Comparison of ENCODE assay signal across 19 cellular contexts in the genomic region with DNA sequence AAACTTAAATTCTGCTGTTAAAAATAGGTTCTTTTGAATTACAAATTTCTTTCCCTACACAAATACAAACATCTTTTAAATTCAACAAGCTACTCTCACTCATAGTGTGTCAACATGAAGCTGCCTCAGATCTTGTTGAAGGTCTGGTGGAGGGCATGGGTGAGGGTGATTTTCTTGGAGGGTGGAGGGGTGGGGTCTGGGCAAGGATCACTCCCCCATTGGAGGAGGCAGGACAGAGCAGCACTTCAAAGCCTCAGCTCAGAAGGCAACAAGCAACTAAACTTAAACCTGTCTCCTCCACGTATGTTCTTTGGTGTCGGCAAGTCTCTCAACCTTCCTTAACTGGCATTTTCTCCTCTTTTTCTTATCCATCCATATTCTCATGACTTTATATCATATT.
A peak's percentile ranks its signal among the peaks of the same experiment; 100 is the strongest.
DNase-seq lines count a peak whose midpoint lies in the region; ATAC-seq and TF ChIP-seq lines count a peak whose summit lies in the region.
"Had no signal": no experiment of that assay in that cellular context is flagged by ENCODE, and none has a peak within 500 bp of the region (broad histone marks: within the 10 kb centered on the region; RNA-seq: fewer than 3 reads in every experiment).

No MANE protein-coding gene starts in this region.

- H3F3A ChIP-seq in MM.1S (ENCODE audit: insufficient read depth, low read length), result no peaks in the 10 kb centered on the region

- H3K27me3 ChIP-seq in cardiac muscle cell, result no peaks in the 10 kb centered on the region
- no peaks in the 10 kb centered on the region for H3K27me3 ChIP-seq in MM.1S (replicated peaks; ENCODE audit: insufficient read depth, low read length)
- H3K27me3 ChIP-seq: BE2C had no signal

- peaks cover 13% of the 10 kb centered on the region for H3K4me1 ChIP-seq in cardiac muscle cell (ENCODE audit: low read depth)
- H3K4me1 ChIP-seq in MM.1S (ENCODE audit: low read length), result no peaks in the 10 kb centered on the region
- H3K4me1 ChIP-seq: BE2C had no signal

- no peak overlapping the region for H2AFZ ChIP-seq in MM.1S (ENCODE audit: low read length)

- TF ChIP-seq CTCF in cardiac muscle cell (IDR thresholded peaks at IDR 0.05; ENCODE audit: low read depth, low read length) (no peak), WTC11 (IDR thresholded peaks at IDR 0.05) (no peak), nephron progenitor cell (IDR thresholded peaks at IDR 0.05) (no peak), MM.1S (IDR thresholded peaks at IDR 0.05; ENCODE audit: low read length) (no peak)

- no peaks in the 10 kb centered on the region for H4K20me1 ChIP-seq in MM.1S (ENCODE audit: insufficient read depth, low read length)
- H4K20me1 ChIP-seq: BLaER1 treated with 17β-estradiol and CSF1 and Interleukin-3, amounts not matched to agents 10 nM and 100 nM had no signal

- no peaks in the 10 kb centered on the region for H3K9me3 ChIP-seq in cardiac muscle cell (ENCODE audit: low read depth)
- H3K9me3 ChIP-seq in MM.1S (replicated peaks; ENCODE audit: insufficient read depth, low read length), result no peaks in the 10 kb centered on the region
- H3K9me3 ChIP-seq: BE2C; BLaER1 treated with 17β-estradiol and CSF1 and Interleukin-3, amounts not matched to agents 10 nM and 100 nM had no signal

- peak in 1 of 2 donors; percentile 48 for DNase-seq in cardiac muscle cell (ENCODE audit: low read depth in 1 of 2, low spot score in 1 of 2)
- DNase-seq in cardiac septum (ENCODE audit: low spot score), result no peak
- DNase-seq in WTC11 (ENCODE audit: low spot score), result no peak
- no peak for DNase-seq in nephron progenitor cell
- no peak for DNase-seq in pons (ENCODE audit: low spot score)
- no peak for DNase-seq in MM.1S
- no peak for DNase-seq in C1 segment of cervical spinal cord (lab: John Stamatoyannopoulos, UW)
- DNase-seq: ACHN; AML-193; BE2C; Calu3; CD4-positive, alpha-beta memory T cell; COR-L47; DMS53; DMS79 treated with DMSO at 0.1 percent for 48 hours; GOT3 had no signal

- no peak overlapping the region for H3K4me3 ChIP-seq in cardiac muscle cell
- H3K4me3 ChIP-seq in MM.1S (ENCODE audit: low read length), result no peak overlapping the region
- H3K4me3 ChIP-seq: BLaER1 treated with 17β-estradiol and CSF1 and Interleukin-3, amounts not matched to agents 10 nM and 100 nM had no signal

- POLR2A ChIA-PET in WTC11 (lab: Charles Lee), result no interaction called here

- intact Hi-C loops in cardiac septum (cut with DNase I), result no loop called here

- CTCF ChIA-PET in WTC11 (lab: Charles Lee), result no interaction called here

- H3K4me2 ChIP-seq in MM.1S (ENCODE audit: low read depth, low read length), result no peak overlapping the region

- ATAC-seq in WTC11, result peak; percentile 74
- ATAC-seq: HCT116 had no signal

- H3K9me3 Mint-ChIP-seq in WTC11, result peaks cover 13% of the 10 kb centered on the region
- peaks cover 11% of the 10 kb centered on the region for H3K9me3 Mint-ChIP-seq in nephron progenitor cell

- H3K4me1 Mint-ChIP-seq in WTC11, result peaks cover 43% of the 10 kb centered on the region
- H3K4me1 Mint-ChIP-seq in nephron progenitor cell, result peaks cover 44% of the 10 kb centered on the region
- H3K4me1 Mint-ChIP-seq: CD4-positive, alpha-beta memory T cell had no signal

- H3K9me2 ChIP-seq in MM.1S (replicated peaks; ENCODE audit: insufficient read depth, low read length), result no peaks in the 10 kb centered on the region

- peak overlapping the region; percentile 75 for H3K27ac ChIP-seq in cardiac muscle cell
- H3K27ac ChIP-seq in MM.1S (ENCODE audit: low read length), result no peak overlapping the region
- H3K27ac ChIP-seq: 22Rv1; BLaER1 treated with 17β-estradiol and CSF1 and Interleukin-3, amounts not matched to agents 10 nM and 100 nM had no signal

- H3K36me3 Mint-ChIP-seq in WTC11, result peaks cover 2% of the 10 kb centered on the region; the same call in 1 of the 2 replicates
- peaks cover 5% of the 10 kb centered on the region for H3K36me3 Mint-ChIP-seq in nephron progenitor cell (ENCODE audit: low read depth)
- H3K36me3 Mint-ChIP-seq: CD4-positive, alpha-beta memory T cell had no signal

- H3K4me3 Mint-ChIP-seq in WTC11 (0 out of 2 replicates have a peak overlapping the region, but pooled peaks have one; percentile 0), nephron progenitor cell (no peak overlapping the region)
- H3K4me3 Mint-ChIP-seq: CD4-positive, alpha-beta memory T cell had no signal

- no peaks in the 10 kb centered on the region for H3K79me2 ChIP-seq in MM.1S (ENCODE audit: low read length)

- peaks cover 9% of the 10 kb centered on the region for H3K27me3 Mint-ChIP-seq in WTC11 (ENCODE audit: low read depth)
- peaks cover 6% of the 10 kb centered on the region for H3K27me3 Mint-ChIP-seq in nephron progenitor cell (ENCODE audit: low read depth, poor library complexity)
- H3K27me3 Mint-ChIP-seq: CD4-positive, alpha-beta memory T cell had no signal

- H3K27ac Mint-ChIP-seq in WTC11 (peak overlapping the region; percentile 12; the same call in 1 of the 2 replicates), nephron progenitor cell (peak overlapping the region; percentile 71)
- H3K27ac Mint-ChIP-seq: CD4-positive, alpha-beta memory T cell had no signal

- no peak overlapping the region for H3K9ac ChIP-seq in MM.1S (ENCODE audit: low read length)
- H3K9ac ChIP-seq: BLaER1 treated with 17β-estradiol and CSF1 and Interleukin-3, amounts not matched to agents 10 nM and 100 nM had no signal

- H3K36me3 ChIP-seq in cardiac muscle cell (no peaks in the 10 kb centered on the region), MM.1S (replicated peaks; ENCODE audit: insufficient read depth, low read length) (no peaks in the 10 kb centered on the region)
- H3K36me3 ChIP-seq: BE2C; BLaER1 treated with 17β-estradiol and CSF1 and Interleukin-3, amounts not matched to agents 10 nM and 100 nM had no signal

TF ChIP-seq in WTC11, 78 proteins besides CTCF, POLR2A, EP300 and RAD21:
- TF ChIP-seq FOXK1 (CRISPR knock-in tag; IDR thresholded peaks at IDR 0.05) (no peak), USF2 (CRISPR knock-in tag; IDR thresholded peaks at IDR 0.05) (no peak)
- TF ChIP-seq, protein P1, sequence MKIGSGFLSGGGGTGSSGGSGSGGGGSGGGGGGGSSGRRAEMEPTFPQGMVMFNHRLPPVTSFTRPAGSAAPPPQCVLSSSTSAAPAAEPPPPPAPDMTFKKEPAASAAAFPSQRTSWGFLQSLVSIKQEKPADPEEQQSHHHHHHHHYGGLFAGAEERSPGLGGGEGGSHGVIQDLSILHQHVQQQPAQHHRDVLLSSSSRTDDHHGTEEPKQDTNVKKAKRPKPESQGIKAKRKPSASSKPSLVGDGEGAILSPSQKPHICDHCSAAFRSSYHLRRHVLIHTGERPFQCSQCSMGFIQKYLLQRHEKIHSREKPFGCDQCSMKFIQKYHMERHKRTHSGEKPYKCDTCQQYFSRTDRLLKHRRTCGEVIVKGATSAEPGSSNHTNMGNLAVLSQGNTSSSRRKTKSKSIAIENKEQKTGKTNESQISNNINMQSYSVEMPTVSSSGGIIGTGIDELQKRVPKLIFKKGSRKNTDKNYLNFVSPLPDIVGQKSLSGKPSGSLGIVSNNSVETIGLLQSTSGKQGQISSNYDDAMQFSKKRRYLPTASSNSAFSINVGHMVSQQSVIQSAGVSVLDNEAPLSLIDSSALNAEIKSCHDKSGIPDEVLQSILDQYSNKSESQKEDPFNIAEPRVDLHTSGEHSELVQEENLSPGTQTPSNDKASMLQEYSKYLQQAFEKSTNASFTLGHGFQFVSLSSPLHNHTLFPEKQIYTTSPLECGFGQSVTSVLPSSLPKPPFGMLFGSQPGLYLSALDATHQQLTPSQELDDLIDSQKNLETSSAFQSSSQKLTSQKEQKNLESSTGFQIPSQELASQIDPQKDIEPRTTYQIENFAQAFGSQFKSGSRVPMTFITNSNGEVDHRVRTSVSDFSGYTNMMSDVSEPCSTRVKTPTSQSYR (CRISPR knock-in tag; IDR thresholded peaks at IDR 0.05), result no peak
